Comparison of ENCODE assay signal across 8 cellular contexts in the genomic region with DNA sequence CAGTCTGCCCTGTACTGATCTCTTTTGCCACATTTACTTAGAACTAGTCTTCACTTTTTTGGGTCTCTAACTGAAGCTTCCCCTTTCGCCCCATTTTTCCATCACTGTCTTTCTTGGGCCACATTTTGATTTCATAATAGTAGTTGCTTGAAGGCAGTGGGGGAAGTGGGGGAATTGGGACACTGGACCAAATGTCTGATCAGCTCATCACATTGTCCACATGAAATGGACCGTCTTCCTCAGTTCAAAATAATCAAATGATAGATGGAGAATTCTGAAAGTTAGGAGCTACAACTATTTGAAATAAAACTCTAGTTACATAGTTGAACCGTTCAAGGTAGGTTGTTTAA. TPM values are rescaled to one million over a fixed set of nuclear protein-coding genes. Genes with fewer than 3 reads are reported as not detected.
A peak's percentile ranks its signal among the peaks of the same experiment; 100 is the strongest.
DNase-seq lines count a peak whose midpoint lies in the region; ATAC-seq and TF ChIP-seq lines count a peak whose summit lies in the region.

No MANE protein-coding gene starts in this region.

- intact Hi-C loops in ovary (cut with DNase I): no loop called here

- no peak for TF ChIP-seq POLR2A in ovary (IDR thresholded peaks at IDR 0.05)

- no peak overlapping the region for H2AFZ ChIP-seq in OCI-LY3 (ENCODE audit: low read depth, low read length)

- H4K20me1 ChIP-seq in DOHH2 (ENCODE audit: control insufficient read depth, insufficient read depth, low read depth, low read length) (no peaks in the 10 kb centered on the region), OCI-LY3 (ENCODE audit: insufficient read depth, low read length) (peaks cover 24% of the 10 kb centered on the region)

- H3K9me2 ChIP-seq in DOHH2 (replicated peaks; ENCODE audit: control insufficient read depth, low read length): no peaks in the 10 kb centered on the region

- H3K9me3 ChIP-seq in DOHH2 (ENCODE audit: control insufficient read depth, insufficient read depth, low read length): no peaks in the 10 kb centered on the region
- H3K9me3 ChIP-seq in OCI-LY3 (ENCODE audit: insufficient read depth, low read length): no peaks in the 10 kb centered on the region
- no peaks in the 10 kb centered on the region for H3K9me3 ChIP-seq in ovary

- H3K79me2 ChIP-seq in DOHH2 (ENCODE audit: control insufficient read depth, low read length) (peaks cover 57% of the 10 kb centered on the region), OCI-LY3 (ENCODE audit: low read length) (peaks cover 55% of the 10 kb centered on the region)

- WGBS in ovary, 3 donors: 6 to 11% (median 8%) methylated on average over 3 of the region's 3 CpGs

- H3K36me3 ChIP-seq in DOHH2 (ENCODE audit: control insufficient read depth, low read length): peaks cover 45% of the 10 kb centered on the region
- peaks cover 16% of the 10 kb centered on the region for H3K36me3 ChIP-seq in OCI-LY3 (replicated peaks; ENCODE audit: low read depth, low read length)
- H3K36me3 ChIP-seq in ovary: no peaks in the 10 kb centered on the region

- H3K27ac ChIP-seq in DOHH2 (ENCODE audit: low read depth, low read length) (peak overlapping the region; percentile 46; the same call in 1 of the 2 replicates), OCI-LY3 (ENCODE audit: low read length) (0 out of 2 replicates have a peak overlapping the region, but pooled peaks have one; percentile 51), ovary (peak overlapping the region in 1 of 2 donors; percentile 68)

- H3K4me2 ChIP-seq in DOHH2 (ENCODE audit: low read length) (peak overlapping the region; percentile 85), OCI-LY3 (ENCODE audit: low read length) (peak overlapping the region; percentile 88)

- no peak for ATAC-seq in GM18858 (IDR thresholded peaks at IDR 0.05; ENCODE audit: unreplicated experiment)
- ATAC-seq in HG03342 (IDR thresholded peaks at IDR 0.05; ENCODE audit: unreplicated experiment): no peak

- TF ChIP-seq EP300 in ovary (IDR thresholded peaks at IDR 0.05): no peak

- DNase-seq in epithelial cell of esophagus (ENCODE audit: low read depth): no peak
- no peak for DNase-seq in ovary
- no peak for DNase-seq in NCI-H2227 treated with DMSO at 0.1 percent for 48 hours (lab: John Stamatoyannopoulos, UW)
- no peak for DNase-seq in germinal center (ENCODE audit: low spot score)

- no peaks in the 10 kb centered on the region for H3K27me3 ChIP-seq in DOHH2 (ENCODE audit: control insufficient read depth, low read length)
- H3K27me3 ChIP-seq in OCI-LY3 (ENCODE audit: low read depth, low read length): no peaks in the 10 kb centered on the region
- H3K27me3 ChIP-seq in ovary: no peaks in the 10 kb centered on the region

- no peak for TF ChIP-seq CTCF in DOHH2 (IDR thresholded peaks at IDR 0.05; ENCODE audit: low read depth, low read length, poor library complexity, severe bottlenecking)
- no peak for TF ChIP-seq CTCF in OCI-LY3 (IDR thresholded peaks at IDR 0.05; ENCODE audit: low read depth, low read length)
- no peak for TF ChIP-seq CTCF in epithelial cell of esophagus (IDR thresholded peaks at IDR 0.05; ENCODE audit: insufficient read depth, low read depth, low read length, missing control alignments)
- TF ChIP-seq CTCF in ovary (IDR thresholded peaks at IDR 0.05): no peak

- H3K4me3 ChIP-seq in DOHH2 (ENCODE audit: low read length): peak overlapping the region; percentile 82
- H3K4me3 ChIP-seq in OCI-LY3 (ENCODE audit: low read length): peak overlapping the region; percentile 80
- peak overlapping the region; percentile 90 for H3K4me3 ChIP-seq in epithelial cell of esophagus (ENCODE audit: low read length)
- peak overlapping the region; percentile 75 for H3K4me3 ChIP-seq in ovary

- H3K9ac ChIP-seq in OCI-LY3 (ENCODE audit: low read length): peak overlapping the region; percentile 71

- peaks cover 47% of the 10 kb centered on the region for H3K4me1 ChIP-seq in DOHH2 (ENCODE audit: control insufficient read depth, low read length)
- H3K4me1 ChIP-seq in OCI-LY3 (ENCODE audit: low read length): peaks cover 12% of the 10 kb centered on the region
- peaks cover 3% of the 10 kb centered on the region for H3K4me1 ChIP-seq in ovary (ENCODE audit: insufficient read depth)

- no peaks in the 10 kb centered on the region for H3F3A ChIP-seq in DOHH2 (ENCODE audit: control insufficient read depth, insufficient read depth)

RNA-seq across cellular contexts. Expression of a gene that starts 0.7 kb away (rescaled TPM):
- 100 to 1,000 TPM; 108 to 166 (median 141) TPM for total RNA-seq in ovary
- 10 to 100 TPM; 40.0 to 88.7 TPM for polyA plus RNA-seq in ovary
